ENCODE assay signal across 7 cellular contexts in the genomic region with DNA sequence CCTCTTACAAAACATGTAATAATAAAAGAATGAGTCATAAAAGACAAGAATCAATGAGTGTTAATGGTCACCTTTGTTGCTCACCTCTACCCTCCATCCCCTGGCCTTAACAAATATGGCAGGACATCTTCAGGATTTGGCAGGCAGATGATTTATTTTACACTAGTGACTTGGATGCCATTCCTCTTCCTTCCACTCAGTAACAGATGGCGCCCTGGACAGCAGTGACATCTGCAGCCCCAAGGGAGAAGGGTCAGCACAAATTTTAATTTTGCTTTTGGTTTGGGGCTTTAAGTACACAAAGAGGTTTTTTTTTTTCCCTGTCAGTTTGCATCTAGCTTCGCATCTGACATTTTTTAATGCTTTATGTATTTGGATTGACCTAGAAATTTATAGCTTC.
DNase-seq lines count a peak whose midpoint lies in the region; ATAC-seq lines count a peak whose summit lies in the region.
"Not testable (repeated sequence)": the region's sequence is repeated elsewhere in the genome, so short reads cannot be mapped to it uniquely, and the experiment has no call there.

No MANE protein-coding gene starts in this region.

- POLR2A ChIA-PET in activated CD4-positive, alpha-beta memory T cell treated with anti-CD3 and anti-CD28 coated beads for 36 hours (lab: Charles Lee) = not testable (repeated sequence)

- H3K27ac Mint-ChIP-seq in activated CD4-positive, alpha-beta memory T cell treated with anti-CD3 and anti-CD28 coated beads for 36 hours = not testable (repeated sequence)

- H3K4me3 Mint-ChIP-seq in activated CD4-positive, alpha-beta memory T cell treated with anti-CD3 and anti-CD28 coated beads for 36 hours = not testable (repeated sequence)

- H3K4me1 Mint-ChIP-seq in activated CD4-positive, alpha-beta memory T cell treated with anti-CD3 and anti-CD28 coated beads for 36 hours (ENCODE audit: low read depth) = not testable (repeated sequence)

- not testable (repeated sequence) for H3K27me3 Mint-ChIP-seq in activated CD4-positive, alpha-beta memory T cell treated with anti-CD3 and anti-CD28 coated beads for 36 hours

- DNase-seq in activated CD4-positive, alpha-beta memory T cell treated with anti-CD3 and anti-CD28 coated beads for 36 hours = peak; percentile 6
- DNase-seq in left lobe of liver (ENCODE audit: low spot score) = not testable (repeated sequence)

- intact Hi-C loops in activated CD4-positive, alpha-beta memory T cell treated with anti-CD3 and anti-CD28 coated beads for 36 hours (cut with micrococcal nuclease) = not testable (repeated sequence)

- peak; percentile 62 for ATAC-seq in GM18499 (IDR thresholded peaks at IDR 0.05; ENCODE audit: insufficient read depth, unreplicated experiment)
- ATAC-seq in GM19351 (IDR thresholded peaks at IDR 0.05; ENCODE audit: unreplicated experiment) = peak; percentile 60
- ATAC-seq in GM21576 (IDR thresholded peaks at IDR 0.05; ENCODE audit: unreplicated experiment) = peak; percentile 88
- peak; percentile 66 for ATAC-seq in HG02970 (IDR thresholded peaks at IDR 0.05; ENCODE audit: low FRiP score, unreplicated experiment)
- peak; percentile 72 for ATAC-seq in HG03521 (IDR thresholded peaks at IDR 0.05; ENCODE audit: unreplicated experiment)
- ATAC-seq in left lobe of liver = peak; percentile 59

- not testable (repeated sequence) for H3K36me3 Mint-ChIP-seq in activated CD4-positive, alpha-beta memory T cell treated with anti-CD3 and anti-CD28 coated beads for 36 hours

- CTCF ChIA-PET in activated CD4-positive, alpha-beta memory T cell treated with anti-CD3 and anti-CD28 coated beads for 36 hours (lab: Charles Lee) = not testable (repeated sequence)

- not testable (repeated sequence) for H3K9me3 Mint-ChIP-seq in activated CD4-positive, alpha-beta memory T cell treated with anti-CD3 and anti-CD28 coated beads for 36 hours
